ENCODE assay signal across 14 cellular contexts in the genomic region with DNA sequence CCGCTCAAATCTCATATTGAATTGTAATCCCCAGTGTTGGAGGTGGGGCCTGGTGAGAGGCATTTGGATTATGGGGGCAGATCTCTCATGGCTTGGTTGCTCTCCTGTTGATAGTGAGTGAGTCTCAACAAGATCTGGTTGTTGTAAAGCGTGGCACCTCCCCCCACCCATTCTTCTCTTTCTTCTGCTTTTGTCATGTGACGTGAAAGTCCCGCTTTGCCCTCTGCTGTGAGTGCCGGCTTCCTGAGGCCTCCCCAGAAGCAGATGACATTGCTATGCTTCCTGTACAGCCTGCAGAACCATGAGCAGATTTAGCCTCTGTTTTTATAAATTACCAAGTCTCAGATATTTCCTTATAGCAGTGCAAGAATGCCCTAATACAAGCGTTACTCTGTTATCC.
"Had no signal": no experiment of that assay in that cellular context is flagged by ENCODE, and none has a peak within 500 bp of the region (broad histone marks: within the 10 kb centered on the region; RNA-seq: fewer than 3 reads in every experiment).

No MANE protein-coding gene starts in this region.

- H3K4me3 Mint-ChIP-seq: activated naive CD4-positive, alpha-beta T cell treated with anti-CD3 and anti-CD28 coated beads for 36 hours; activated naive CD8-positive, alpha-beta T cell treated with anti-CD3 and anti-CD28 coated beads, Interleukin-2, amount 50 U/mL, for 24 hours; activated T-helper 17 cell treated with anti-CD3 and anti-CD28 coated beads, Interleukin-2, amount 50 U/mL, for 72 hours; effector memory CD8-positive, alpha-beta T cell; mesothelial cell of epicardium; neural crest cell had no signal

- H3K27ac ChIP-seq: lower lobe of right lung, ovary, sigmoid colon, transverse colon had no signal

- DNase-seq: activated CD4-positive, alpha-beta T cell treated with anti-CD3 and anti-CD28 coated beads, Interleukin-2, amount 50 U/mL, for 48 hours; activated naive CD4-positive, alpha-beta T cell treated with anti-CD3 and anti-CD28 coated beads for 36 hours; activated naive CD8-positive, alpha-beta T cell treated with anti-CD3 and anti-CD28 coated beads, Interleukin-2, amount 50 U/mL, for 24 hours; cerebellar nuclear complex; effector memory CD8-positive, alpha-beta T cell; foreskin melanocyte; lower lobe of right lung; ovary; sigmoid colon; stimulated activated CD4-positive, alpha-beta T cell treated with anti-CD3 and anti-CD28 coated beads, Interleukin-1b, Interleukin-23, amount 100 ng/mL, for 48 hours; transverse colon had no signal

- H3K27me3 Mint-ChIP-seq: activated naive CD8-positive, alpha-beta T cell treated with anti-CD3 and anti-CD28 coated beads, Interleukin-2, amount 50 U/mL, for 24 hours; activated T-helper 17 cell treated with anti-CD3 and anti-CD28 coated beads, Interleukin-2, amount 50 U/mL, for 72 hours; effector memory CD8-positive, alpha-beta T cell had no signal

- H3K27ac Mint-ChIP-seq: activated naive CD4-positive, alpha-beta T cell treated with anti-CD3 and anti-CD28 coated beads for 36 hours; activated naive CD8-positive, alpha-beta T cell treated with anti-CD3 and anti-CD28 coated beads, Interleukin-2, amount 50 U/mL, for 24 hours; activated T-helper 17 cell treated with anti-CD3 and anti-CD28 coated beads, Interleukin-2, amount 50 U/mL, for 72 hours; effector memory CD8-positive, alpha-beta T cell; mesothelial cell of epicardium had no signal

- H3K9me3 ChIP-seq: lower lobe of right lung, ovary, sigmoid colon, transverse colon had no signal

- H3K27me3 ChIP-seq: ovary, sigmoid colon, transverse colon had no signal

- H3K4me1 ChIP-seq: lower lobe of right lung, sigmoid colon, transverse colon had no signal

- H3K4me1 Mint-ChIP-seq: activated T-helper 17 cell treated with anti-CD3 and anti-CD28 coated beads, Interleukin-2, amount 50 U/mL, for 72 hours had no signal

- H3K36me3 Mint-ChIP-seq: mesothelial cell of epicardium had no signal

- H3K9me3 Mint-ChIP-seq: activated naive CD4-positive, alpha-beta T cell treated with anti-CD3 and anti-CD28 coated beads for 36 hours; activated naive CD8-positive, alpha-beta T cell treated with anti-CD3 and anti-CD28 coated beads, Interleukin-2, amount 50 U/mL, for 24 hours; activated T-helper 17 cell treated with anti-CD3 and anti-CD28 coated beads, Interleukin-2, amount 50 U/mL, for 72 hours; mesothelial cell of epicardium; neural crest cell had no signal

- H3K4me3 ChIP-seq: lower lobe of right lung, ovary, sigmoid colon, transverse colon had no signal

- H3K36me3 ChIP-seq: lower lobe of right lung, ovary, sigmoid colon, transverse colon had no signal
